In the genomic region with DNA sequence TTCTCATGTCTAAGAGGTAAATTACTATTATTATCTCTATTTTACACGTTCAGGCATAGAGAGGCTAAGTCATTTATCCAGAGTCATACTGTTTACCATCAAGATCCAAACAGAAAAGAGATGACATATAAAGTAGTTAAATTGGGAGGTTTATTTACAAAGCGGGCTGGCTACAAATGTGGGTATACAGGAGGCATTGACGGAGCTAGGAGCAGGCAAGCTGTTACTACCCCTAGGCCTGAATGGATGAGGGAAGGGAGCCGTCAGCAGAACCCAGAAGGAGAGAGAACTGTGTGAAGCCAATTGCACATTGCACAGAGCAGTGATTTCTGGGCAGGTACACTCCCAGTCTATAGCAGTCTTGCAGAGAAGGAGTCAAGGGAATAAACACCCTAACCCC, we compare ENCODE assay signal across 26 cellular contexts. TPM values are rescaled to one million over a fixed set of nuclear protein-coding genes. Genes with fewer than 3 reads are reported as not detected.
"Had no signal": no experiment of that assay in that cellular context is flagged by ENCODE, and none has a peak within 500 bp of the region (broad histone marks: within the 10 kb centered on the region; RNA-seq: fewer than 3 reads in every experiment).

No MANE protein-coding gene starts in this region.

- ATAC-seq: activated CD4-positive, alpha-beta T cell treated with anti-CD3 and anti-CD28 coated beads for 36 hours; effector memory CD8-positive, alpha-beta T cell; psoas muscle; stimulated activated naive CD8-positive, alpha-beta T cell treated with anti-CD3 and anti-CD28 coated beads, Interleukin-15, Interleukin-2, amounts not matched to agents 100 U/mL and 50 U/mL, for 24 hours had no signal

- H3K9me3 ChIP-seq: colonic mucosa, esophagus muscularis mucosa, left ventricle myocardium inferior, pancreas, psoas muscle, right atrium auricular region, upper lobe of left lung had no signal

- H3K27me3 Mint-ChIP-seq: activated B cell treated with CpG ODN at 0.5 μM for 24 hours had no signal

- H3K36me3 Mint-ChIP-seq: activated naive CD8-positive, alpha-beta T cell treated with anti-CD3 and anti-CD28 coated beads, Interleukin-2, amount 10 ng/mL, durations not matched to agents 7 days and 5 days; immature natural killer cell had no signal

- H3K9me3 Mint-ChIP-seq: activated B cell treated with CpG ODN at 0.5 μM for 24 hours; activated naive CD4-positive, alpha-beta T cell treated with anti-CD3 and anti-CD28 coated beads for 36 hours; activated naive CD8-positive, alpha-beta T cell treated with anti-CD3 and anti-CD28 coated beads, Interleukin-2, amount 10 ng/mL, durations not matched to agents 7 days and 5 days; effector memory CD8-positive, alpha-beta T cell; nephron had no signal

- H3K27me3 ChIP-seq: colonic mucosa, dorsolateral prefrontal cortex, esophagus muscularis mucosa, hepatocyte, pancreas, right atrium auricular region had no signal

- H3K4me3 ChIP-seq: colonic mucosa, dorsolateral prefrontal cortex, esophagus muscularis mucosa, hepatocyte, left ventricle myocardium inferior, pancreas, psoas muscle, right atrium auricular region, upper lobe of left lung had no signal

- H2AFZ ChIP-seq: hepatocyte had no signal

- H3K79me2 ChIP-seq: hepatocyte had no signal

- H3K4me1 ChIP-seq: colonic mucosa, esophagus muscularis mucosa, left ventricle myocardium inferior, pancreas, psoas muscle, right atrium auricular region, upper lobe of left lung had no signal

- H3K4me1 Mint-ChIP-seq: activated B cell treated with CpG ODN at 0.5 μM for 24 hours; activated CD4-positive, alpha-beta T cell treated with anti-CD3 and anti-CD28 coated beads for 36 hours; activated naive CD8-positive, alpha-beta T cell treated with anti-CD3 and anti-CD28 coated beads, Interleukin-2, amount 10 ng/mL, durations not matched to agents 7 days and 5 days; immature natural killer cell had no signal

- DNase-seq: activated B cell treated with CpG ODN at 0.5 μM for 24 hours; activated CD4-positive, alpha-beta T cell treated with anti-CD3 and anti-CD28 coated beads for 36 hours; activated CD4-positive, alpha-beta T cell treated with anti-CD3 and anti-CD28 coated beads, Interleukin-2, amount 50 U/mL, for 48 hours; activated CD8-positive, alpha-beta memory T cell treated with anti-CD3 and anti-CD28 coated beads, Interleukin-2, amount 50 U/mL, for 48 hours; activated effector memory CD4-positive, alpha-beta T cell treated with Interleukin-2 at 50 U/mL for 16 hours; activated naive CD4-positive, alpha-beta T cell treated with anti-CD3 and anti-CD28 coated beads for 36 hours; activated naive CD8-positive, alpha-beta T cell treated with anti-CD3 and anti-CD28 coated beads, Interleukin-2, amount 10 ng/mL, durations not matched to agents 7 days and 5 days; activated T-cell treated with anti-CD3 and anti-CD28 coated beads, Interleukin-2, amount 50 U/mL, for 48 hours; amniotic stem cell; colonic mucosa; dorsolateral prefrontal cortex; effector memory CD8-positive, alpha-beta T cell; glutamatergic neuron; immature natural killer cell; kidney glomerular epithelial cell; left ventricle myocardium inferior; pancreas; psoas muscle; stimulated activated CD4-positive, alpha-beta T cell treated with anti-CD3 and anti-CD28 coated beads, Interleukin-12 subunit alpha, Interleukin-12 subunit beta, amount 100 ng/mL, for 4 hours; stimulated activated CD4-positive, alpha-beta T cell treated with anti-CD3 and anti-CD28 coated beads, Interleukin-4, amount 100 ng/mL, for 4 hours; stimulated activated naive CD8-positive, alpha-beta T cell treated with anti-CD3 and anti-CD28 coated beads, Interleukin-15, Interleukin-2, amounts not matched to agents 100 U/mL and 50 U/mL, for 24 hours; upper lobe of left lung had no signal

- H3K27ac ChIP-seq: colonic mucosa, dorsolateral prefrontal cortex, esophagus muscularis mucosa, hepatocyte, left ventricle myocardium inferior, pancreas, psoas muscle, right atrium auricular region, upper lobe of left lung had no signal

- H3K36me3 ChIP-seq: colonic mucosa, esophagus muscularis mucosa, left ventricle myocardium inferior, pancreas, right atrium auricular region, upper lobe of left lung had no signal

- H3K4me3 Mint-ChIP-seq: activated B cell treated with CpG ODN at 0.5 μM for 24 hours; activated CD4-positive, alpha-beta T cell treated with anti-CD3 and anti-CD28 coated beads for 36 hours; activated naive CD4-positive, alpha-beta T cell treated with anti-CD3 and anti-CD28 coated beads for 36 hours; activated naive CD8-positive, alpha-beta T cell treated with anti-CD3 and anti-CD28 coated beads, Interleukin-2, amount 10 ng/mL, durations not matched to agents 7 days and 5 days; effector memory CD8-positive, alpha-beta T cell; immature natural killer cell; nephron had no signal

- H3K27ac Mint-ChIP-seq: activated B cell treated with CpG ODN at 0.5 μM for 24 hours; activated CD4-positive, alpha-beta T cell treated with anti-CD3 and anti-CD28 coated beads for 36 hours; activated naive CD4-positive, alpha-beta T cell treated with anti-CD3 and anti-CD28 coated beads for 36 hours; activated naive CD8-positive, alpha-beta T cell treated with anti-CD3 and anti-CD28 coated beads, Interleukin-2, amount 10 ng/mL, durations not matched to agents 7 days and 5 days; effector memory CD8-positive, alpha-beta T cell; immature natural killer cell had no signal

RNA-seq across cellular contexts. Expression of gene DACT1, which starts 39.8 kb away (rescaled TPM):
- polyA plus RNA-seq: immature natural killer cell had no signal
